In the genomic region with DNA sequence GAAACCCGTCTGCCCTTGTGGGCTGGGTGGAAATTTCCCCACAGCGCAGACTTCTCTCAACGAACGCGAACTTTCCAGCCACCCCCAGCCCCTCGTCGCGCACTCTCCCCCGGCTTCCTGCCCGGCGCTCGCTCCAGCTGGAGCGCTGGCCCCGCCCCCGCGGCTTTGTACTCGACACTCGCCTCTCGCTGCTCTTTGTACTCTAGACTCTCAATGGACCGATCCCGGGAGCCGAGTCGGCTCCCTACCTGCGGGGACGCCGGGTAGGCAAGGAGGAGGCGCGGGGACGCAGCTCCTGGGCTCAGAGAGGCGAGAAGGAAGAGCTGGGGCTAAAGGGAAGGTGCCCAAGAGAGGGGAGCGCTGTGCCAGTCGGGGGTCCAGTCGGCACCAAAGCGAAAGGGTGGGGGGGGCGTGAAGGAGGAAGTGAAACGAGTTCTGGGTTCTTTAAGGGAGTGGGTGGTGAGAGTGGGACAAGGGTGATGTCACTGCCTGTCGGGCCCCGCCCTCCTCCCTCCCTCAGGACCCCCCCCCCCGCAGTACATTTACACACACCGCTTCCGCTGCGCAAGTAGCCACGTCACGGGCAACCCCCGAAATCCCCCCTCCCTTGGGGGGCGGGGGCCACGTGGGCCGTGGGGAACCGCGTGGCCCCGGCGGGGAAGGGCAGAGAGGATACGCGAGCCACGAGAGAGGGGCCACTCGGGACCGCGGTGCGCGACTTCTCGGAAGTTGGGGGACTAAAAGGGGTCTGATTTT, we compare ENCODE assay signal across 8 cellular contexts. TPM values are rescaled to one million over a fixed set of nuclear protein-coding genes. Genes with fewer than 3 reads are reported as not detected.
DNase-seq lines count a peak whose midpoint lies in the region; ATAC-seq, FAIRE-seq and TF ChIP-seq lines count a peak whose summit lies in the region.

No MANE protein-coding gene starts in this region.

- POLR2A ChIA-PET in activated CD4-positive, alpha-beta T cell treated with anti-CD3 and anti-CD28 coated beads, Interleukin-2, amount 10 ng/mL, durations not matched to agents 7 days and 5 days (lab: Charles Lee): no interaction called here

- peak overlapping the region; percentile 97 for H3K27ac Mint-ChIP-seq in activated CD4-positive, alpha-beta T cell treated with anti-CD3 and anti-CD28 coated beads, Interleukin-2, amount 10 ng/mL, durations not matched to agents 7 days and 5 days

- intact Hi-C loops in colonic mucosa (cut with DNase I): no loop called here
- intact Hi-C loops in left colon (cut with DNase I, micrococcal nuclease): no loop called here

- no peak for FAIRE-seq in GM12891 (lab: Jason Lieb, UNC)

- H3K27me3 ChIP-seq in colonic mucosa: no peaks in the 10 kb centered on the region

- peaks cover 42% of the 10 kb centered on the region for H3K4me1 Mint-ChIP-seq in activated CD4-positive, alpha-beta T cell treated with anti-CD3 and anti-CD28 coated beads, Interleukin-2, amount 10 ng/mL, durations not matched to agents 7 days and 5 days

- H3K27me3 Mint-ChIP-seq in activated CD4-positive, alpha-beta T cell treated with anti-CD3 and anti-CD28 coated beads, Interleukin-2, amount 10 ng/mL, durations not matched to agents 7 days and 5 days: no peaks in the 10 kb centered on the region

- peaks cover 26% of the 10 kb centered on the region for H3K4me1 ChIP-seq in colonic mucosa

- no peaks in the 10 kb centered on the region for H3K9me3 Mint-ChIP-seq in activated CD4-positive, alpha-beta T cell treated with anti-CD3 and anti-CD28 coated beads, Interleukin-2, amount 10 ng/mL, durations not matched to agents 7 days and 5 days

- H3K4me3 Mint-ChIP-seq in activated CD4-positive, alpha-beta T cell treated with anti-CD3 and anti-CD28 coated beads, Interleukin-2, amount 10 ng/mL, durations not matched to agents 7 days and 5 days: peak overlapping the region; percentile 98

- no peaks in the 10 kb centered on the region for H3K9me3 ChIP-seq in colonic mucosa

- ATAC-seq in HG03135 (IDR thresholded peaks at IDR 0.05; ENCODE audit: unreplicated experiment) (peak; percentile 31), left colon (peak; percentile 57)

- TF ChIP-seq POLR2A in GM12891 (IDR thresholded peaks at IDR 0.05; ENCODE audit: low read depth, low read length): no peak

- TF ChIP-seq CTCF in colonic mucosa (IDR thresholded peaks at IDR 0.05): no peak

- peak overlapping the region; percentile 93 for H3K27ac ChIP-seq in colonic mucosa

- peaks cover 4% of the 10 kb centered on the region for H3K36me3 Mint-ChIP-seq in activated CD4-positive, alpha-beta T cell treated with anti-CD3 and anti-CD28 coated beads, Interleukin-2, amount 10 ng/mL, durations not matched to agents 7 days and 5 days (ENCODE audit: low read depth)

- H3K36me3 ChIP-seq in colonic mucosa: peaks cover 5% of the 10 kb centered on the region

- CTCF ChIA-PET in activated CD4-positive, alpha-beta T cell treated with anti-CD3 and anti-CD28 coated beads, Interleukin-2, amount 10 ng/mL, durations not matched to agents 7 days and 5 days (lab: Charles Lee): interaction anchor here (1.3 to 3.4 kb wide), 4 partner anchors 7 to 59 kb away, joined by 3 to 12 read pairs (median 4); a partner anchor contains a TSS

- peak overlapping the region; percentile 76 for H3K4me3 ChIP-seq in colonic mucosa

- DNase-seq in GM12891 (ENCODE audit: insufficient read length, low spot score): peak; percentile 82
- DNase-seq in NCI-H526 (lab: John Stamatoyannopoulos, UW): peak; percentile 47 to 88
- peak; percentile 87 for DNase-seq in activated CD4-positive, alpha-beta T cell treated with anti-CD3 and anti-CD28 coated beads, Interleukin-2, amount 10 ng/mL, durations not matched to agents 7 days and 5 days
- peak; percentile 91 for DNase-seq in colonic mucosa
- DNase-seq in left colon: peak; percentile 89 to 95
- peak; percentile 77 to 85 (median 82) for DNase-seq in stimulated activated CD4-positive, alpha-beta T cell treated with anti-CD3 and anti-CD28 coated beads, Interleukin-1b, Interleukin-23, amount 100 ng/mL, for 24 hours (ENCODE audit: low read depth in 4 of 4, low spot score in 1 of 4)
- no peak for DNase-seq in OCI-M2 (lab: John Stamatoyannopoulos, UW; ENCODE audit: unreplicated experiment)

- peak overlapping the region; percentile 97 for H3K9ac ChIP-seq in colonic mucosa (ENCODE audit: low read depth in 2 of 2, low read length in 2 of 2)

TF ChIP-seq in GM12891, 5 proteins besides CTCF, POLR2A, EP300 and RAD21:
- TF ChIP-seq POLR2AphosphoS5 (IDR thresholded peaks at IDR 0.05; ENCODE audit: low read depth, low read length) (peak; percentile 76), SPI1 (IDR thresholded peaks at IDR 0.05; ENCODE audit: low read depth, low read length) (peak; percentile 96), TAF1 (IDR thresholded peaks at IDR 0.05; ENCODE audit: low read depth, low read length) (0 out of 2 replicates have a peak, but pooled peaks have one; percentile 46), PAX5 (IDR thresholded peaks at IDR 0.05; ENCODE audit: insufficient read depth, low read length, severe bottlenecking) (no peak), POU2F2 (IDR thresholded peaks at IDR 0.05; ENCODE audit: low read depth, low read length) (no peak; the same call in 1 of the 2 replicates)

RNA-seq across cellular contexts. Expression of a gene that starts 9.7 kb away (rescaled TPM):
- polyA plus RNA-seq in GM12891 (2012; ENCODE audit: low read depth, missing spikeins): 13.5 TPM
- 10 to 100 TPM; 12.3 to 12.8 TPM for total RNA-seq in activated CD4-positive, alpha-beta T cell treated with anti-CD3 and anti-CD28 coated beads, Interleukin-2, amount 10 ng/mL, durations not matched to agents 7 days and 5 days
- total RNA-seq in colonic mucosa (10 to 100 TPM; 32.7 to 42.6 TPM), left colon (10 to 100 TPM; 49.5 to 50.4 TPM)

RNA-seq across cellular contexts. Expression of a gene that starts 11.2 kb away (rescaled TPM):
- 1.1 TPM for polyA plus RNA-seq in GM12891 (2012; ENCODE audit: low read depth, missing spikeins)
- total RNA-seq in activated CD4-positive, alpha-beta T cell treated with anti-CD3 and anti-CD28 coated beads, Interleukin-2, amount 10 ng/mL, durations not matched to agents 7 days and 5 days: under 1 TPM; 0.55 to 0.87 TPM
- total RNA-seq in colonic mucosa (1 to 10 TPM; 2.5 to 2.7 TPM), left colon (1 to 10 TPM; 3.8 to 6.1 TPM)

RNA-seq across cellular contexts. Expression of a gene that starts 13.6 kb away (rescaled TPM):
- polyA plus RNA-seq in GM12891 (2012; ENCODE audit: low read depth, missing spikeins): 137 TPM
- 10 to 100 TPM; 84.2 to 93.0 TPM for total RNA-seq in activated CD4-positive, alpha-beta T cell treated with anti-CD3 and anti-CD28 coated beads, Interleukin-2, amount 10 ng/mL, durations not matched to agents 7 days and 5 days
- 100 to 1,000 TPM in 1 of 2 donors, 10 to 100 TPM in 1; 59.5 to 133 TPM for total RNA-seq in colonic mucosa
- total RNA-seq in left colon: 10 to 100 TPM; 49.7 to 83.0 TPM

RNA-seq across cellular contexts. Expression of a gene that starts 14.1 kb away (rescaled TPM):
- 3.7 TPM for polyA plus RNA-seq in GM12891 (2012; ENCODE audit: low read depth, missing spikeins)
- 1 to 10 TPM; 8.2 to 9.0 TPM for total RNA-seq in activated CD4-positive, alpha-beta T cell treated with anti-CD3 and anti-CD28 coated beads, Interleukin-2, amount 10 ng/mL, durations not matched to agents 7 days and 5 days
- total RNA-seq in colonic mucosa (10 to 100 TPM in 1 of 2 donors, 1 to 10 TPM in 1; 9.4 to 18.2 TPM), left colon (1 to 10 TPM; 8.3 to 9.0 TPM)

RNA-seq across cellular contexts. Expression of a gene that starts 44.9 kb away (rescaled TPM):
- polyA plus RNA-seq in GM12891 (2012; ENCODE audit: low read depth, missing spikeins): 76.4 TPM
- 100 to 1,000 TPM; 216 to 223 TPM for total RNA-seq in activated CD4-positive, alpha-beta T cell treated with anti-CD3 and anti-CD28 coated beads, Interleukin-2, amount 10 ng/mL, durations not matched to agents 7 days and 5 days
- total RNA-seq in colonic mucosa: 100 to 1,000 TPM in 1 of 2 donors, 10 to 100 TPM in 1; 56.3 to 108 TPM
- total RNA-seq in left colon: 10 to 100 TPM; 51.3 to 51.9 TPM
